ENCODE assay signal across 1 cellular context in genomic region chr2:131055169-131056065, GRCh38.
TF ChIP-seq lines count a peak whose summit lies in the region.

No MANE protein-coding gene starts in this region.

TF ChIP-seq in IMR-90, 13 proteins besides CTCF, POLR2A, EP300 and RAD21 (continued from another document):
- TF ChIP-seq USF2 (IDR thresholded peaks at IDR 0.05; ENCODE audit: low read depth, low read length), result no peak
- TF ChIP-seq MAFK (IDR thresholded peaks at IDR 0.05; ENCODE audit: low read depth, low read length), result no peak
